Comparison of ENCODE assay signal across 8 cellular contexts in the genomic region with DNA sequence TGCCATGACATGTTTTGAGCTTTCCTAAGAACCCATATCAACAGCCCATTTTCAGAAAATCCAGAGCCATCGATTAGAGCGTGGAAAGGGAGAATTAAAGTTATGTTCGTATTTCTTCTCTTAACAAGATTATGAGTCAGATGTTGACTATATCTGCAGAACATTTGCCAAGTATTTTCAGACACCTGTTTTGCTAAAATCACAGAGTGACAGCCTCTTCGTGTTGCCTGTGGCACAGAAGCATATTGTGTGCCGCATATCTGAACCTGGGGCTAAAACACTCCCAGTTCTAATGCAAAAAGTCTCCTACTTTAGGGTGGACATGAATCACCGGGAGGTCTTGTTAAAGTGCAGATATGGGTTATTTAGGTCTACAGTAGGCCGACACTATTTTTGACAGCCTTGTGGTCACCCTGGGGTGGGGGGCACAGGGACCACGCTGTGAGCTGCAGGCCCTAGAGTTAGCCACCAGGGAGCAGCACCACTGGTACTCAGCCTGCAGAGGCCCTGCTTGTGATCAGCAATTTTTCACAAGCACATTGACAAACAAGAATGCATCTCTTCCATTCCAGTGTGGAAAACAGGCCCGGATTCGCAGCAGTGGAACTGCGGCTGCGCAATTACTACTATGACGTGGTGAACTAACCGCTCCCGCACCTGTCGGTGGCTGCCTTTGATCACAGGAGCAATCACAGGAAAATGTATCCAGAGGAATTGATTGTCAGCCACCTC.
A peak's percentile ranks its signal among the peaks of the same experiment; 100 is the strongest.
DNase-seq lines count a peak whose midpoint lies in the region; ATAC-seq and TF ChIP-seq lines count a peak whose summit lies in the region.

No MANE protein-coding gene starts in this region.

- CTCF ChIA-PET in BJ (lab: Yijun Ruan, JAX), result no interaction called here

- DNase-seq in BJ (ENCODE audit: low read depth) (no peak), HAP-1 (ENCODE audit: low spot score in 2 of 2) (peak; percentile 4 to 53), adrenal gland (peak in 1 of 7 donors; percentile 45), lung microvascular endothelial cell (ENCODE audit: low read depth in 2 of 2) (peak; percentile 22 to 39), A172 (ENCODE audit: low spot score) (no peak)
- no peak for DNase-seq in stimulated activated CD4-positive, alpha-beta T cell treated with anti-CD3 and anti-CD28 coated beads, Interleukin-1b, Interleukin-23, amount 100 ng/mL, for 48 hours

- H3K27me3 ChIP-seq in BJ (ENCODE audit: control insufficient read depth, insufficient read depth, low read length) (peaks cover 2% of the 10 kb centered on the region; the same call in 1 of the 2 replicates), HAP-1 (ENCODE audit: low read depth) (no peaks in the 10 kb centered on the region), adrenal gland (no peaks in the 10 kb centered on the region)

- no peak for TF ChIP-seq POLR2A in adrenal gland (IDR thresholded peaks at IDR 0.05)

- POLR2A ChIA-PET in BJ (lab: Charles Lee), result no interaction called here

- H3K27ac ChIP-seq in adrenal gland, result peak overlapping the region in 3 of 5 donors; percentile 19 to 78 (median 38)

- H3K4me3 ChIP-seq in BJ (ENCODE audit: low read depth, low read length), result no peak overlapping the region
- H3K4me3 ChIP-seq in HAP-1, result no peak overlapping the region
- H3K4me3 ChIP-seq in adrenal gland, result no peak overlapping the region

- H3K9me3 ChIP-seq in HAP-1 (no peaks in the 10 kb centered on the region), adrenal gland (replicated peaks in 1 of 3) (no peaks in the 10 kb centered on the region)

- H3K4me1 ChIP-seq in HAP-1 (no peaks in the 10 kb centered on the region), adrenal gland (replicated peaks in 1 of 2) (no peaks in the 10 kb centered on the region)

- ATAC-seq in GM21528 (IDR thresholded peaks at IDR 0.05; ENCODE audit: low FRiP score, unreplicated experiment) (no peak), GM18517 (IDR thresholded peaks at IDR 0.05; ENCODE audit: unreplicated experiment) (no peak)

- WGBS in adrenal gland, 4 donors, result 79 to 90% (median 84%) methylated on average over 10 to 16 of the region's 16 CpGs

- no peaks in the 10 kb centered on the region for H3K36me3 ChIP-seq in BJ (ENCODE audit: control insufficient read depth, insufficient read depth, low read length)
- no peaks in the 10 kb centered on the region for H3K36me3 ChIP-seq in HAP-1 (replicated peaks)
- no peaks in the 10 kb centered on the region for H3K36me3 ChIP-seq in adrenal gland (replicated peaks in 1 of 2)

- intact Hi-C loops in adrenal gland (cut with DNase I), result no loop called here

- in situ Hi-C loops in HAP-1 (cut with MboI; ENCODE audit: low sequenced_read_pairs), result no loop called here

- peak; percentile 62 for TF ChIP-seq CTCF in BJ (IDR thresholded peaks at IDR 0.05; ENCODE audit: insufficient read depth, low read depth, low read length)
- TF ChIP-seq CTCF in adrenal gland (IDR thresholded peaks at IDR 0.05), result peak in 5 of 6 experiments; percentile 9 to 43 (median 22)

Comparison
In these comparisons a context has a peak if more than half of its experiments do, and no peak if none do; other contexts are left out.
1. DNase-seq: peak in HAP-1 (2 of 2) and lung microvascular endothelial cell (2 of 2); none in BJ (single experiment), stimulated activated CD4-positive, alpha-beta T cell treated with anti-CD3 and anti-CD28 coated beads, Interleukin-1b, Interleukin-23, amount 100 ng/mL, for 48 hours (single experiment) and A172 (single experiment).